8 cellular contexts compared by ENCODE assay signal in genomic region chr19:6476155-6476895, GRCh38.
A peak's percentile ranks its signal among the peaks of the same experiment; 100 is the strongest.
DNase-seq lines count a peak whose midpoint lies in the region; ATAC-seq and TF ChIP-seq lines count a peak whose summit lies in the region.

No MANE protein-coding gene starts in this region.

- H3K36me3 Mint-ChIP-seq in stimulated activated naive B cell treated with anti-CD40 and anti-IgM and Interleukin-4, amounts not matched to agents 10 μg/mL and 1 μg/mL and 100 μg/mL, for 72 hours: peaks cover 24 to 32% of the 10 kb centered on the region in 2 donors

- no peaks in the 10 kb centered on the region for H3K27me3 Mint-ChIP-seq in stimulated activated naive B cell treated with anti-CD40 and anti-IgM and Interleukin-4, amounts not matched to agents 10 μg/mL and 1 μg/mL and 100 μg/mL, for 72 hours

- peak; percentile 70 for DNase-seq in D341Med (ENCODE audit: low spot score)
- DNase-seq in NCI-H2196 (lab: John Stamatoyannopoulos, UW; ENCODE audit: unreplicated experiment): peak; percentile 99
- peak; percentile 18 for DNase-seq in activated CD8-positive, alpha-beta memory T cell treated with anti-CD3 and anti-CD28 coated beads, Interleukin-2, amount 50 U/mL, for 1 hour (ENCODE audit: extremely low read depth)
- DNase-seq in epithelial cell of esophagus (ENCODE audit: low read depth): peak; percentile 83
- peak; percentile 64 for DNase-seq in midbrain (lab: John Stamatoyannopoulos, UW)
- peak; percentile 47 for DNase-seq in stimulated activated naive B cell treated with anti-CD40 and anti-IgM and Interleukin-4, amounts not matched to agents 10 μg/mL and 1 μg/mL and 100 μg/mL, for 72 hours

- no peak overlapping the region for H3K27ac Mint-ChIP-seq in stimulated activated naive B cell treated with anti-CD40 and anti-IgM and Interleukin-4, amounts not matched to agents 10 μg/mL and 1 μg/mL and 100 μg/mL, for 72 hours

- no peak overlapping the region for H3K4me3 Mint-ChIP-seq in stimulated activated naive B cell treated with anti-CD40 and anti-IgM and Interleukin-4, amounts not matched to agents 10 μg/mL and 1 μg/mL and 100 μg/mL, for 72 hours

- no peaks in the 10 kb centered on the region for H3K9me3 Mint-ChIP-seq in stimulated activated naive B cell treated with anti-CD40 and anti-IgM and Interleukin-4, amounts not matched to agents 10 μg/mL and 1 μg/mL and 100 μg/mL, for 72 hours

- H3K4me1 Mint-ChIP-seq in stimulated activated naive B cell treated with anti-CD40 and anti-IgM and Interleukin-4, amounts not matched to agents 10 μg/mL and 1 μg/mL and 100 μg/mL, for 72 hours: peaks cover 9 to 21% of the 10 kb centered on the region in 2 donors

- H3K4me3 ChIP-seq in epithelial cell of esophagus (ENCODE audit: low read length): peak overlapping the region; percentile 35

- peak; percentile 95 for ATAC-seq in stimulated activated naive B cell treated with anti-CD40 and anti-IgM and Interleukin-4, amounts not matched to agents 10 μg/mL and 1 μg/mL and 100 μg/mL, for 72 hours (replicated peaks)
- ATAC-seq in HG02852 (IDR thresholded peaks at IDR 0.05; ENCODE audit: unreplicated experiment) (no peak), GM19455 (IDR thresholded peaks at IDR 0.05; ENCODE audit: unreplicated experiment) (no peak)

- no peak for TF ChIP-seq CTCF in epithelial cell of esophagus (IDR thresholded peaks at IDR 0.05; ENCODE audit: insufficient read depth, low read depth, low read length, missing control alignments)

Comparison
In these comparisons a context has a peak if more than half of its experiments do, and no peak if none do; other contexts are left out.
1. DNase-seq: peak in every context shown above with its lines; median percentile 99 in NCI-H2196; 83 in epithelial cell of esophagus; 70 in D341Med; 64 in midbrain; 47 in stimulated activated naive B cell treated with anti-CD40 and anti-IgM and Interleukin-4, amounts not matched to agents 10 μg/mL and 1 μg/mL and 100 μg/mL, for 72 hours; 18 in activated CD8-positive, alpha-beta memory T cell treated with anti-CD3 and anti-CD28 coated beads, Interleukin-2, amount 50 U/mL, for 1 hour.
2. ATAC-seq: peak in stimulated activated naive B cell treated with anti-CD40 and anti-IgM and Interleukin-4, amounts not matched to agents 10 μg/mL and 1 μg/mL and 100 μg/mL, for 72 hours (2 of 2); none in HG02852 (single experiment) and GM19455 (single experiment).